Comparison of ENCODE assay signal across 1 cellular context in genomic region chr7:137952406-137952805, GRCh38.
TF ChIP-seq lines count a peak whose summit lies in the region.

No MANE protein-coding gene starts in this region.

TF ChIP-seq in SK-N-SH treated with all-trans-retinoic acid at 6 μM for 48 hours, 23 proteins besides CTCF, POLR2A, EP300 and RAD21 (continued from another document):
- TF ChIP-seq PATZ1 (CRISPR knock-in tag; IDR thresholded peaks at IDR 0.05; ENCODE audit: borderline replicate concordance) (no peak), BACH2 (CRISPR knock-in tag; IDR thresholded peaks at IDR 0.05; ENCODE audit: borderline replicate concordance) (no peak), TCF4 (CRISPR knock-in tag; IDR thresholded peaks at IDR 0.05; ENCODE audit: borderline replicate concordance) (no peak), ZNF565 (CRISPR knock-in tag; conservative IDR thresholded peaks at IDR 0.05; ENCODE audit: low read depth) (no peak), GLIS3 (CRISPR knock-in tag; IDR thresholded peaks at IDR 0.05) (no peak)
